In the genomic region with DNA sequence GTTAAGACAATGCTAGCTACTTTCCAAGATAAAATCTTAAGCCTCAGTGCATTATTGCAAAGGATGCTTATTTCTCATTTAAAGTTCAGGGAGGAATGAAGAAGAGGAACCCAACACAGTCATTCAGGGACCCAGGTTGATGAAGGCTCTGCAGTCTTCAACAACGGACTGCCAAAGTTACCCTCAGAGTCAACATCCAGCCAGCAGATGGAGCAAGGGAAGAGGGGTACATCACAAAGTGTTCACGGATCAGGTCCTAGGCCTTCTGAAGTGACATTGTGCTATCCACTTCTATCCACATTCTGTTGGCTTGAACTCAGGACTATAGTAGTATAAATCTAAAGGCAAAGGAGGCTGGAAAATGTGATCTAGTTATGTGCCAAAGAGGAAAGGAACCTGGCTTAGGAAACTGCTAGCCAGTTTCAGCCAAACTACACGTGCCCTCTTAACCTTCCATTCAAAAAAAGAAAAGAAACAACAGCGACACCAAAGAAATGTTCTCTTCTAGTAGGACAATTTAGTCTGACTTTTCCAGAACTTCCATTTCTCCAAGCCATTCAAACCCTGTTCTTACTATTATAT, we compare ENCODE assay signal across 12 cellular contexts. TPM values are rescaled to one million over a fixed set of nuclear protein-coding genes. Genes with fewer than 3 reads are reported as not detected.
DNase-seq lines count a peak whose midpoint lies in the region; TF ChIP-seq lines count a peak whose summit lies in the region.
"Had no signal": no experiment of that assay in that cellular context is flagged by ENCODE, and none has a peak within 500 bp of the region (broad histone marks: within the 10 kb centered on the region; RNA-seq: fewer than 3 reads in every experiment).

No MANE protein-coding gene starts in this region.

- H3K27me3 Mint-ChIP-seq in Calu3 (ENCODE audit: unreplicated experiment) (no peaks in the 10 kb centered on the region), HFFc6 (ENCODE audit: insufficient read depth) (peaks cover 4% of the 10 kb centered on the region; the same call in 1 of the 2 replicates)

- H3K4me1 Mint-ChIP-seq in Calu3 (ENCODE audit: low read depth, unreplicated experiment) (no peaks in the 10 kb centered on the region), HFFc6 (ENCODE audit: low read depth) (no peaks in the 10 kb centered on the region)

- no TSS peak for BruUV-seq in Calu3 (replicated peaks; lab: Mats Ljungman, UMichigan)

- H3K4me3 ChIP-seq in SK-N-MC (peak overlapping the region; percentile 17; the same call in 1 of the 2 replicates), foreskin fibroblast (ENCODE audit: low read depth in 1 of 2, low read length in 2 of 2) (no peak overlapping the region)
- H3K4me3 ChIP-seq: coronary artery, gastrocnemius medialis, left lung, spleen had no signal

- no peak overlapping the region for H3K4me3 Mint-ChIP-seq in Calu3 (ENCODE audit: low read depth, unreplicated experiment)
- H3K4me3 Mint-ChIP-seq in HFFc6 = no peak overlapping the region

- H3K36me3 Mint-ChIP-seq in Calu3 (ENCODE audit: insufficient read depth, unreplicated experiment) = no peaks in the 10 kb centered on the region
- no peaks in the 10 kb centered on the region for H3K36me3 Mint-ChIP-seq in HFFc6 (ENCODE audit: low read depth)

- H3K36me3 ChIP-seq in SK-N-MC (ENCODE audit: insufficient read depth, low read length) = no peaks in the 10 kb centered on the region
- H3K36me3 ChIP-seq: gastrocnemius medialis, left lung, spleen had no signal

- intact Hi-C loops in Calu3 (cut with micrococcal nuclease; ENCODE audit: unreplicated experiment) = loop anchor here (1.0 kb wide), 1 partner anchor 59 kb away; no protein-coding TSS in a partner anchor

- DNase-seq in Calu3 (peak; percentile 18), HFFc6 (no peak), SK-N-MC (ENCODE audit: low read depth, low spot score) (no peak), foreskin fibroblast (no peak), DMS53 (lab: John Stamatoyannopoulos, UW) (no peak), SKM-1 (lab: John Stamatoyannopoulos, UW; ENCODE audit: unreplicated experiment) (no peak), NCI-H128 (lab: John Stamatoyannopoulos, UW; ENCODE audit: unreplicated experiment) (no peak)
- DNase-seq: activated naive CD4-positive, alpha-beta T cell; gastrocnemius medialis; left lung; spleen had no signal

- H3K27ac Mint-ChIP-seq in Calu3 (ENCODE audit: unreplicated experiment) = no peak overlapping the region
- no peak overlapping the region for H3K27ac Mint-ChIP-seq in HFFc6

- H3K27ac ChIP-seq in SK-N-MC = peak overlapping the region; percentile 95
- H3K27ac ChIP-seq: coronary artery, gastrocnemius medialis, left lung, spleen had no signal

- CTCF ChIA-PET in Calu3 (lab: Charles Lee) = interaction anchor here (0.6 to 1.5 kb wide), 2 partner anchors 33 to 743 kb away, joined by 3 to 4 read pairs; no protein-coding TSS in a partner anchor

- TF ChIP-seq CTCF in Calu3 (IDR thresholded peaks at IDR 0.05; ENCODE audit: unreplicated experiment) = no peak
- TF ChIP-seq CTCF in HFFc6 (IDR thresholded peaks at IDR 0.05) = 0 out of 2 replicates have a peak, but pooled peaks have one; percentile 29
- TF ChIP-seq CTCF in foreskin fibroblast (IDR thresholded peaks at IDR 0.05; ENCODE audit: low read depth, low read length) = peak; percentile 20

- H3K9me3 ChIP-seq in SK-N-MC (ENCODE audit: low read depth, low read length) = no peaks in the 10 kb centered on the region
- H3K9me3 ChIP-seq: gastrocnemius medialis, left lung, spleen had no signal

- H3K9me3 Mint-ChIP-seq in Calu3 (ENCODE audit: low read depth, unreplicated experiment) = no peaks in the 10 kb centered on the region
- no peaks in the 10 kb centered on the region for H3K9me3 Mint-ChIP-seq in HFFc6

- no peak overlapping the region for H3K9ac ChIP-seq in SK-N-MC (ENCODE audit: insufficient read length)

RNA-seq across cellular contexts. Expression of a gene that starts 28.8 kb away (rescaled TPM):
- 1.2 and 1.8 TPM in 2 replicates for total RNA-seq in Calu3 (2022)
- not detected for total RNA-seq in HFFc6 (2021; fragmentation: NEBNext Ultra II Directional; extraction: Animal tissue kit (Norgen Biotek cat#: 25700))
- total RNA-seq: gastrocnemius medialis, left lung, spleen had no signal
